Comparison of ENCODE assay signal across 12 cellular contexts in genomic region chr1:22077728-22078127, GRCh38. TPM values are rescaled to one million over a fixed set of nuclear protein-coding genes. Genes with fewer than 3 reads are reported as not detected.
DNase-seq lines count a peak whose midpoint lies in the region; ATAC-seq, FAIRE-seq and TF ChIP-seq lines count a peak whose summit lies in the region.
"Had no signal": no experiment of that assay in that cellular context is flagged by ENCODE, and none has a peak within 500 bp of the region (broad histone marks: within the 10 kb centered on the region; RNA-seq: fewer than 3 reads in every experiment).

No MANE protein-coding gene starts in this region.

- no peak for TF ChIP-seq RAD21 in K562 (CRISPR knock-in tag; conservative IDR thresholded peaks at IDR 0.05 in 1 of 2, IDR thresholded peaks at IDR 0.05 in 1 of 2)

- H3K79me2 ChIP-seq in K562 (ENCODE audit: control insufficient read depth, insufficient read depth, low read length), result peaks cover 93% of the 10 kb centered on the region

- peak; percentile 53 to 79 for DNase-seq in NCI-H2081 (lab: John Stamatoyannopoulos, UW)
- no peak for DNase-seq in NCI-H2081 treated with DMSO at 0.1 percent for 48 hours (lab: John Stamatoyannopoulos, UW)
- peak; percentile 53 for DNase-seq in HCEC 1CT
- DNase-seq in K562 (ENCODE audit: extremely low read depth in 1 of 4, low spot score in 3 of 4), result no peak
- DNase-seq in natural killer cell treated with Interleukin-12 subunit alpha and Interleukin-12 subunit beta and Interleukin-15 and Interleukin-18, amount 100 ng/mL, for 72 hours (ENCODE audit: low spot score), result no peak
- DNase-seq in NCI-H1436 (lab: John Stamatoyannopoulos, UW), result no peak
- DNase-seq in upper lobe of left lung, result no peak
- DNase-seq: activated gamma-delta T cell treated with Interleukin-2 at 50 U/mL for 16 hours, erythroblast, NCI-H526 treated with DMSO at 0.1 percent for 48 hours had no signal

- POLR2A ChIA-PET in K562 (lab: Yijun Ruan, JAX), result interaction anchor here (0.8 kb wide), 1 partner anchor 19 kb away, joined by 4 read pairs; no protein-coding TSS in a partner anchor

- TF ChIP-seq EP300 in K562 (IDR thresholded peaks at IDR 0.05; ENCODE audit: low read length) (no peak), upper lobe of left lung (IDR thresholded peaks at IDR 0.05) (no peak)

- peak overlapping the region; percentile 52 to 60 for H3K27ac Mint-ChIP-seq in natural killer cell treated with Interleukin-12 subunit alpha and Interleukin-12 subunit beta and Interleukin-15 and Interleukin-18, amount 100 ng/mL, for 72 hours

- no peak overlapping the region for H2AFZ ChIP-seq in K562 (ENCODE audit: low read depth, low read length)

- no TSS peak for BruUV-seq in K562 (replicated peaks; lab: Mats Ljungman, UMichigan)

- H3K4me3 ChIP-seq in K562, result no peak overlapping the region
- H3K4me3 ChIP-seq in upper lobe of left lung, result no peak overlapping the region

- no peak for FAIRE-seq in K562 (lab: Jason Lieb, UNC)
- FAIRE-seq: islet of Langerhans had no signal

- H3K9me1 ChIP-seq in K562 (ENCODE audit: control insufficient read depth, insufficient read depth, low read length), result peaks cover 3% of the 10 kb centered on the region

- in situ Hi-C loops in K562 (cut with MboI), result no loop called here

- H3K9me3 Mint-ChIP-seq in natural killer cell treated with Interleukin-12 subunit alpha and Interleukin-12 subunit beta and Interleukin-15 and Interleukin-18, amount 100 ng/mL, for 72 hours, result no peaks in the 10 kb centered on the region

- CTCF ChIA-PET in K562 (lab: Yijun Ruan, JAX; ENCODE audit: low intra/inter-chr PET ratio), result no interaction called here

- intact Hi-C loops in K562 (cut with micrococcal nuclease), result no loop called here

- H3K9ac ChIP-seq in K562 (ENCODE audit: insufficient read depth in 1 of 2, low read depth in 2 of 2, low read length in 2 of 2), result no peak overlapping the region

- H3K9me3 ChIP-seq in K562 (replicated peaks; ENCODE audit: control insufficient read depth, insufficient read depth, low read depth, low read length) (no peaks in the 10 kb centered on the region), upper lobe of left lung (no peaks in the 10 kb centered on the region)

- peaks cover 13 to 22% of the 10 kb centered on the region in 2 experiments for H3K4me1 ChIP-seq in K562 (replicated peaks in 1 of 2; ENCODE audit: control insufficient read depth in 2 of 2, insufficient read depth in 2 of 2, low read length in 2 of 2)
- H3K4me1 ChIP-seq in upper lobe of left lung, result peaks cover 52 to 71% (median 65%) of the 10 kb centered on the region in 4 donors

- 80% methylated on average over 5 of the region's 5 CpGs for WGBS in K562 (ENCODE audit: insufficient coverage, low coverage, missing lambda C conversion rate)
- 41 to 46% methylated on average over 5 of the region's 5 CpGs for WGBS in upper lobe of left lung, 2 donors

- H3K36me3 ChIP-seq in K562 (ENCODE audit: control insufficient read depth, insufficient read depth, low read length) (peaks cover 88% of the 10 kb centered on the region), upper lobe of left lung (peaks cover under 1 to 52% (median 17%) of the 10 kb centered on the region in 4 donors)

- H3K27me3 Mint-ChIP-seq in natural killer cell treated with Interleukin-12 subunit alpha and Interleukin-12 subunit beta and Interleukin-15 and Interleukin-18, amount 100 ng/mL, for 72 hours, result no peaks in the 10 kb centered on the region

- TF ChIP-seq CTCF in K562 (IDR thresholded peaks at IDR 0.05 in 2 of 3, conservative IDR thresholded peaks at IDR 0.05 in 1 of 3; ENCODE audit: insufficient read depth in 2 of 3, low read depth in 1 of 3, low read length in 3 of 3) (no peak), upper lobe of left lung (IDR thresholded peaks at IDR 0.05) (no peak)

- peaks cover 64 to 74% of the 10 kb centered on the region in 2 donors for H3K4me1 Mint-ChIP-seq in natural killer cell treated with Interleukin-12 subunit alpha and Interleukin-12 subunit beta and Interleukin-15 and Interleukin-18, amount 100 ng/mL, for 72 hours (ENCODE audit: low read depth in 2 of 2)

- H3K27ac ChIP-seq in K562 (ENCODE audit: extremely low read depth, low read depth, low read length) (peak overlapping the region; percentile 8; the same call in 1 of the 3 replicates), upper lobe of left lung (no peak overlapping the region)

- H3K4me3 Mint-ChIP-seq in natural killer cell treated with Interleukin-12 subunit alpha and Interleukin-12 subunit beta and Interleukin-15 and Interleukin-18, amount 100 ng/mL, for 72 hours, result peak overlapping the region; percentile 19

- TF ChIP-seq POLR2A in K562 (conservative IDR thresholded peaks at IDR 0.05), result no peak
- no peak for TF ChIP-seq POLR2A in upper lobe of left lung (IDR thresholded peaks at IDR 0.05)

- peaks cover 22% of the 10 kb centered on the region for H4K20me1 ChIP-seq in K562 (replicated peaks; ENCODE audit: control insufficient read depth, insufficient read depth, low read length)

- H3K36me3 Mint-ChIP-seq in natural killer cell treated with Interleukin-12 subunit alpha and Interleukin-12 subunit beta and Interleukin-15 and Interleukin-18, amount 100 ng/mL, for 72 hours, result peaks cover 34% of the 10 kb centered on the region

- ATAC-seq in K562 (no peak), upper lobe of left lung (ENCODE audit: low FRiP score in 2 of 2) (no peak), GM21360 (IDR thresholded peaks at IDR 0.05; ENCODE audit: unreplicated experiment) (no peak)
- ATAC-seq in natural killer cell treated with Interleukin-12 subunit alpha and Interleukin-12 subunit beta and Interleukin-15 and Interleukin-18, amount 100 ng/mL, for 72 hours, result peak in 1 of 2 donors; percentile 51

- H3K4me2 ChIP-seq in K562 (ENCODE audit: insufficient read depth, low read length), result no peak overlapping the region

- H3K27me3 ChIP-seq in K562 (ENCODE audit: control insufficient read depth in 2 of 2, insufficient read depth in 2 of 2, low read length in 2 of 2) (no peaks in the 10 kb centered on the region), upper lobe of left lung (no peaks in the 10 kb centered on the region)

TF ChIP-seq in K562, 482 proteins besides CTCF, POLR2A, EP300 and RAD21 (continues in another document):
- TF ChIP-seq SMAD4 (CRISPR knock-in tag; conservative IDR thresholded peaks at IDR 0.05) (no peak), ETV1 (tag; conservative IDR thresholded peaks at IDR 0.05; ENCODE audit: low read depth) (no peak), HEY1 (CRISPR knock-in tag; IDR thresholded peaks at IDR 0.05; ENCODE audit: borderline replicate concordance) (no peak), TSHZ1 (CRISPR knock-in tag; IDR thresholded peaks at IDR 0.05) (no peak), RBM14 (IDR thresholded peaks at IDR 0.05; ENCODE audit: borderline replicate concordance, insufficient read depth, low read depth, low read length) (no peak), NCOR1 (IDR thresholded peaks at IDR 0.05) (no peak), CBFB (CRISPR knock-in tag; IDR thresholded peaks at IDR 0.05) (no peak)

RNA-seq across cellular contexts. Expression of gene CDC42, which starts 25.2 kb away (rescaled TPM):
- 27.3 and 52.8 TPM in 2 replicates for total RNA-seq in K562 (2011; cell fraction: chromatin; rRNA removed; ENCODE audit: low replicate concordance)
- 16.5 and 16.7 TPM in 2 replicates for total RNA-seq in K562 (2011; cell fraction: nucleolus; rRNA removed)
- 28.4 and 33.8 TPM in 2 replicates for total RNA-seq in K562 (2011; cell fraction: nucleoplasm; rRNA removed)
- total RNA-seq in K562 (2014; rRNA removed) (186 and 222 TPM in 2 replicates), K562 (2014; rRNA removed; fragmentation: Illumina TruSeq; extraction: Trizol) (370 and 448 TPM in 2 replicates), K562 (2015; rRNA removed; fragmentation: Illumina TruSeq; extraction: Trizol) (313 and 336 TPM in 2 replicates), K562 (2021) (242 and 247 TPM in 2 replicates), upper lobe of left lung (100 to 1,000 TPM in 4 of 6 donors, 10 to 100 TPM in 2; 24.1 to 248 (median 213) TPM)
- polyA plus RNA-seq in K562 (2011; rRNA removed) (331 and 398 TPM in 2 replicates), K562 (2014; fragmentation: Illumina TruSeq; extraction: Trizol) (345 and 351 TPM in 2 replicates), K562 (2014; fragmentation: Nextera tagmentation; extraction: Ambion mirVana) (100 to 1,000 TPM; 230 to 325 TPM), K562 (2014; rRNA removed) (192 and 212 TPM in 2 replicates)
- 104 and 188 TPM in 2 replicates for polyA plus RNA-seq in K562 (2011; cell fraction: cytosol; rRNA removed)
- 43.4 and 84.2 TPM in 2 replicates for polyA plus RNA-seq in K562 (2011; cell fraction: nucleus; rRNA removed)
- polyA plus RNA-seq in K562 (2012), result 204 and 451 TPM in 2 replicates
- 345 and 401 TPM in 2 replicates for polyA minus RNA-seq in K562 (2011; rRNA and poly(A)+ RNA removed)
- 105 and 170 TPM in 2 replicates for polyA minus RNA-seq in K562 (2011; cell fraction: cytosol; rRNA and poly(A)+ RNA removed)
- polyA minus RNA-seq in K562 (2011; cell fraction: nucleus; rRNA and poly(A)+ RNA removed), result 11.2 and 35.4 TPM in 2 replicates
- 100 to 1,000 TPM; 191 to 394 TPM for total RNA-seq in natural killer cell treated with Interleukin-12 subunit alpha and Interleukin-12 subunit beta and Interleukin-15 and Interleukin-18, amount 100 ng/mL, for 72 hours

Comparison
In these comparisons a context has a peak if more than half of its experiments do, and no peak if none do; other contexts are left out.
1. DNase-seq: peak in NCI-H2081 (2 of 2) and HCEC 1CT (single experiment); none in NCI-H2081 treated with DMSO at 0.1 percent for 48 hours (single experiment), K562 (0 of 4), natural killer cell treated with Interleukin-12 subunit alpha and Interleukin-12 subunit beta and Interleukin-15 and Interleukin-18, amount 100 ng/mL, for 72 hours (single experiment), NCI-H1436 (single experiment) and upper lobe of left lung (0 of 2).